6 cellular contexts compared by ENCODE assay signal in the genomic region with DNA sequence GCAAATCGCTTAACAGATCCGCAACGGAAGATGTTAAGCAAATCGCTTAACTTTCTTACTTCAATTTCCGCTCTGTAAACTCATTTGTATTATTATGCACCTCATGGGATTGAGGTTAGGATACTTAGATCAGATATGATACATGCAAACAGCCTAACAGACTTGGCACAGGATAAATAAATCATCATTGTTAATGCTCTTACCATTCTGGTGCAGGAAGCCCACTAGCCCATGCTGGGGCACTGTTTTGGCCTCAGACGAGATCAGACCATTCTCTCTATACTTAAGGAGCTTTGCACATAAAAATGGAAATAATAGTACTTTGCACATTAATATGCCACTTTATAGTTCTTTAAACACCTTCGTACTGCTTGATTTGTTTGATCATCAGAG. TPM values are rescaled to one million over a fixed set of nuclear protein-coding genes. Genes with fewer than 3 reads are reported as not detected.
DNase-seq lines count a peak whose midpoint lies in the region; ATAC-seq, FAIRE-seq and TF ChIP-seq lines count a peak whose summit lies in the region.

No MANE protein-coding gene starts in this region.

- CTCF ChIA-PET in activated CD8-positive, alpha-beta T cell treated with anti-CD3 and anti-CD28 coated beads, Interleukin-2, amount 10 ng/mL, durations not matched to agents 7 days and 5 days (lab: Charles Lee) = interaction anchor here (0.8 to 2.3 kb wide), 9 partner anchors 9 to 76 kb away, joined by 3 to 20 read pairs (median 5); a partner anchor contains a TSS

- H3K9me3 ChIP-seq in mucosa of descending colon = no peaks in the 10 kb centered on the region

- H3K4me1 ChIP-seq in mucosa of descending colon (ENCODE audit: low read depth) = peaks cover 19% of the 10 kb centered on the region

- H3K27ac Mint-ChIP-seq in activated CD8-positive, alpha-beta T cell treated with anti-CD3 and anti-CD28 coated beads, Interleukin-2, amount 10 ng/mL, durations not matched to agents 7 days and 5 days = peak overlapping the region; percentile 97

- no peak for FAIRE-seq in GM12891 (lab: Jason Lieb, UNC)

- H3K4me1 Mint-ChIP-seq in activated CD8-positive, alpha-beta T cell treated with anti-CD3 and anti-CD28 coated beads, Interleukin-2, amount 10 ng/mL, durations not matched to agents 7 days and 5 days (ENCODE audit: low read depth) = peaks cover 33% of the 10 kb centered on the region

- no peak for TF ChIP-seq POLR2A in GM12891 (IDR thresholded peaks at IDR 0.05; ENCODE audit: low read depth, low read length)

- TF ChIP-seq CTCF in mucosa of descending colon (IDR thresholded peaks at IDR 0.05) = no peak

- intact Hi-C loops in mucosa of descending colon (cut with DNase I, micrococcal nuclease) = loop anchor here in 1 of 2 donors (5.0 kb wide), 1 partner anchor 43 kb away; no protein-coding TSS in a partner anchor

- no peaks in the 10 kb centered on the region for H3K36me3 ChIP-seq in mucosa of descending colon (ENCODE audit: low read depth)

- no peaks in the 10 kb centered on the region for H3K27me3 Mint-ChIP-seq in activated CD8-positive, alpha-beta T cell treated with anti-CD3 and anti-CD28 coated beads, Interleukin-2, amount 10 ng/mL, durations not matched to agents 7 days and 5 days (ENCODE audit: low read depth)

- peak; percentile 46 for DNase-seq in activated CD8-positive, alpha-beta T cell treated with anti-CD3 and anti-CD28 coated beads, Interleukin-2, amount 10 ng/mL, durations not matched to agents 7 days and 5 days
- DNase-seq in mucosa of descending colon (no peak), GM12891 (ENCODE audit: insufficient read length, low spot score) (no peak), NK-92 (lab: John Stamatoyannopoulos, UW; ENCODE audit: unreplicated experiment) (no peak)

- peak overlapping the region; percentile 93 for H3K4me3 Mint-ChIP-seq in activated CD8-positive, alpha-beta T cell treated with anti-CD3 and anti-CD28 coated beads, Interleukin-2, amount 10 ng/mL, durations not matched to agents 7 days and 5 days

- POLR2A ChIA-PET in activated CD8-positive, alpha-beta T cell treated with anti-CD3 and anti-CD28 coated beads, Interleukin-2, amount 10 ng/mL, durations not matched to agents 7 days and 5 days (lab: Charles Lee) = interaction anchor here (0.6 to 2.7 kb wide), 9 partner anchors 19 to 108 kb away, joined by 3 to 19 read pairs (median 5); a partner anchor contains a TSS

- ATAC-seq in HG03196 (IDR thresholded peaks at IDR 0.05; ENCODE audit: unreplicated experiment) (peak; percentile 7), mucosa of descending colon (no peak), GM19351 (IDR thresholded peaks at IDR 0.05; ENCODE audit: unreplicated experiment) (no peak)
- ATAC-seq in activated CD8-positive, alpha-beta T cell treated with anti-CD3 and anti-CD28 coated beads, Interleukin-2, amount 10 ng/mL, durations not matched to agents 7 days and 5 days = peak; percentile 3

- peak overlapping the region; percentile 48 for H3K4me3 ChIP-seq in mucosa of descending colon

- H3K9me3 Mint-ChIP-seq in activated CD8-positive, alpha-beta T cell treated with anti-CD3 and anti-CD28 coated beads, Interleukin-2, amount 10 ng/mL, durations not matched to agents 7 days and 5 days (ENCODE audit: insufficient read depth) = no peaks in the 10 kb centered on the region

- H3K36me3 Mint-ChIP-seq in activated CD8-positive, alpha-beta T cell treated with anti-CD3 and anti-CD28 coated beads, Interleukin-2, amount 10 ng/mL, durations not matched to agents 7 days and 5 days (ENCODE audit: low read depth) = peaks cover 56% of the 10 kb centered on the region

TF ChIP-seq in GM12891, 5 proteins besides CTCF, POLR2A, EP300 and RAD21:
- TF ChIP-seq SPI1 (IDR thresholded peaks at IDR 0.05; ENCODE audit: low read depth, low read length) (no peak), TAF1 (IDR thresholded peaks at IDR 0.05; ENCODE audit: low read depth, low read length) (no peak)

RNA-seq across cellular contexts. Expression of a gene that starts 0.4 kb away (rescaled TPM):
- 100 to 1,000 TPM; 195 to 201 TPM for total RNA-seq in activated CD8-positive, alpha-beta T cell treated with anti-CD3 and anti-CD28 coated beads, Interleukin-2, amount 10 ng/mL, durations not matched to agents 7 days and 5 days
- total RNA-seq in mucosa of descending colon = 10 to 100 TPM; 25.5 to 47.0 (median 26.0) TPM
- polyA plus RNA-seq in GM12891 (2012; ENCODE audit: low read depth, missing spikeins) = 48.3 TPM

RNA-seq across cellular contexts. Expression of a gene that starts 1.3 kb away (rescaled TPM):
- total RNA-seq in activated CD8-positive, alpha-beta T cell treated with anti-CD3 and anti-CD28 coated beads, Interleukin-2, amount 10 ng/mL, durations not matched to agents 7 days and 5 days = 100 to 1,000 TPM; 217 to 228 TPM
- 100 to 1,000 TPM; 119 to 143 (median 136) TPM for total RNA-seq in mucosa of descending colon
- 236 TPM for polyA plus RNA-seq in GM12891 (2012; ENCODE audit: low read depth, missing spikeins)

RNA-seq across cellular contexts. Expression of a gene that starts 23.9 kb away (rescaled TPM):
- total RNA-seq in activated CD8-positive, alpha-beta T cell treated with anti-CD3 and anti-CD28 coated beads, Interleukin-2, amount 10 ng/mL, durations not matched to agents 7 days and 5 days = 10 to 100 TPM; 46.6 to 48.9 TPM
- total RNA-seq in mucosa of descending colon = 10 to 100 TPM in 1 of 3 donors, 1 to 10 TPM in 2; 3.8 to 18.7 (median 8.6) TPM
- polyA plus RNA-seq in GM12891 (2012; ENCODE audit: low read depth, missing spikeins) = 30.6 TPM

RNA-seq across cellular contexts. Expression of a gene that starts 40.0 kb away (rescaled TPM):
- total RNA-seq in activated CD8-positive, alpha-beta T cell treated with anti-CD3 and anti-CD28 coated beads, Interleukin-2, amount 10 ng/mL, durations not matched to agents 7 days and 5 days = 1,000 to 10,000 TPM; 6,175 to 6,471 TPM
- total RNA-seq in mucosa of descending colon = 1,000 to 10,000 TPM; 1,543 to 3,034 (median 2,070) TPM
- polyA plus RNA-seq in GM12891 (2012; ENCODE audit: low read depth, missing spikeins) = 8,862 TPM

RNA-seq across cellular contexts. Expression of a gene that starts 42.5 kb away (rescaled TPM):
- 10 to 100 TPM; 31.2 to 32.5 TPM for total RNA-seq in activated CD8-positive, alpha-beta T cell treated with anti-CD3 and anti-CD28 coated beads, Interleukin-2, amount 10 ng/mL, durations not matched to agents 7 days and 5 days
- 100 to 1,000 TPM in 1 of 3 donors, 10 to 100 TPM in 2; 40.9 to 107 (median 72.0) TPM for total RNA-seq in mucosa of descending colon
- 29.7 TPM for polyA plus RNA-seq in GM12891 (2012; ENCODE audit: low read depth, missing spikeins)

Comparison
In these comparisons a context has a peak if more than half of its experiments do, and no peak if none do; other contexts are left out.
1. ATAC-seq: peak in HG03196 (single experiment) and activated CD8-positive, alpha-beta T cell treated with anti-CD3 and anti-CD28 coated beads, Interleukin-2, amount 10 ng/mL, durations not matched to agents 7 days and 5 days (single experiment); none in mucosa of descending colon (single experiment) and GM19351 (single experiment).
2. RNA of a gene that starts 0.4 kb away (total RNA-seq): 195 to 201 TPM in activated CD8-positive, alpha-beta T cell treated with anti-CD3 and anti-CD28 coated beads, Interleukin-2, amount 10 ng/mL, durations not matched to agents 7 days and 5 days; 25.5 to 47.0 TPM in mucosa of descending colon; every median in the first group is over 4 times any median in the second.